In the genomic region with DNA sequence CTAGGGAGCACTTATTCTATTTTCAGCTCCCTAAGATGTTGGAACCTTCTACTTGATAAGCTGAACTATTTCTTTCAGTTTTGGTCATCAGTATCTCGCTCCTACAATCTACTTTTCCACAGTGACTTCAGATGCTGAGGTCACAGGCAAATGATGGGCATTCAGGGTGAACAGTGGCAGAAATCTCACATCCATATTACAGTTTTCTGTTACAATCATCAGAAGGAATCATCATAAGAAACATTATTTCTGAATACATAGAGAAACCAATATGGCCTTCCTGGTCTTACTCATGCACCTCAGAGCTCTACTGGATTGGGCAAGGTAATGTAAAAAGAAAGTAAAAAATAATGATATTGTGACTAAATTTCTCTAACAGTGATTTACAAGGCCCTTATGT, we compare ENCODE assay signal across 18 cellular contexts. TPM values are rescaled to one million over a fixed set of nuclear protein-coding genes. Genes with fewer than 3 reads are reported as not detected.
A peak's percentile ranks its signal among the peaks of the same experiment; 100 is the strongest.
DNase-seq lines count a peak whose midpoint lies in the region; ATAC-seq, FAIRE-seq and TF ChIP-seq lines count a peak whose summit lies in the region.
"Had no signal": no experiment of that assay in that cellular context is flagged by ENCODE, and none has a peak within 500 bp of the region (broad histone marks: within the 10 kb centered on the region; RNA-seq: fewer than 3 reads in every experiment).

No MANE protein-coding gene starts in this region.

- DNase-seq in GM12892 (ENCODE audit: insufficient read length) (no peak), NCI-H526 (lab: John Stamatoyannopoulos, UW) (no peak), middle frontal gyrus (ENCODE audit: extremely low spot score, low spot score) (no peak), A172 (ENCODE audit: low spot score) (no peak)
- no peak for DNase-seq in activated CD4-positive, alpha-beta T cell treated with anti-CD3 and anti-CD28 coated beads, Interleukin-2, amount 10 ng/mL, durations not matched to agents 24 days and 14 days
- DNase-seq: activated CD4-positive, alpha-beta memory T cell treated with anti-CD3 and anti-CD28 coated beads for 36 hours; anterior cingulate cortex; CD8-positive, alpha-beta memory T cell; cortex of kidney; heart left ventricle; NCI-H2081 treated with DMSO at 0.1 percent for 48 hours; substantia nigra had no signal

- no peak overlapping the region for H3K27ac Mint-ChIP-seq in activated CD4-positive, alpha-beta T cell treated with anti-CD3 and anti-CD28 coated beads, Interleukin-2, amount 10 ng/mL, durations not matched to agents 24 days and 14 days
- H3K27ac Mint-ChIP-seq: activated CD4-positive, alpha-beta memory T cell treated with anti-CD3 and anti-CD28 coated beads for 36 hours; CD8-positive, alpha-beta memory T cell had no signal

- H3K27me3 Mint-ChIP-seq in activated CD4-positive, alpha-beta T cell treated with anti-CD3 and anti-CD28 coated beads, Interleukin-2, amount 10 ng/mL, durations not matched to agents 24 days and 14 days, result no peaks in the 10 kb centered on the region
- H3K27me3 Mint-ChIP-seq: activated CD4-positive, alpha-beta memory T cell treated with anti-CD3 and anti-CD28 coated beads for 36 hours; CD8-positive, alpha-beta memory T cell had no signal

- peak; percentile 49 for ATAC-seq in GM19328 (IDR thresholded peaks at IDR 0.05; ENCODE audit: unreplicated experiment)
- peak; percentile 59 for ATAC-seq in HG02623 (IDR thresholded peaks at IDR 0.05; ENCODE audit: unreplicated experiment)
- peak; percentile 88 for ATAC-seq in HG03354 (IDR thresholded peaks at IDR 0.05; ENCODE audit: poor library complexity, severe bottlenecking, unreplicated experiment)
- ATAC-seq: esophagus mucosa, heart left ventricle had no signal

- no peaks in the 10 kb centered on the region for H3K9me3 Mint-ChIP-seq in activated CD4-positive, alpha-beta T cell treated with anti-CD3 and anti-CD28 coated beads, Interleukin-2, amount 10 ng/mL, durations not matched to agents 24 days and 14 days
- H3K9me3 Mint-ChIP-seq: activated CD4-positive, alpha-beta memory T cell treated with anti-CD3 and anti-CD28 coated beads for 36 hours; CD8-positive, alpha-beta memory T cell had no signal

- intact Hi-C loops in activated CD4-positive, alpha-beta T cell treated with anti-CD3 and anti-CD28 coated beads, Interleukin-2, amount 10 ng/mL, durations not matched to agents 24 days and 14 days (cut with micrococcal nuclease), result no loop called here

- H3K4me1 Mint-ChIP-seq in activated CD4-positive, alpha-beta T cell treated with anti-CD3 and anti-CD28 coated beads, Interleukin-2, amount 10 ng/mL, durations not matched to agents 24 days and 14 days, result no peaks in the 10 kb centered on the region
- H3K4me1 Mint-ChIP-seq: CD8-positive, alpha-beta memory T cell had no signal

- no peak overlapping the region for H3K4me3 Mint-ChIP-seq in activated CD4-positive, alpha-beta T cell treated with anti-CD3 and anti-CD28 coated beads, Interleukin-2, amount 10 ng/mL, durations not matched to agents 24 days and 14 days
- H3K4me3 Mint-ChIP-seq: activated CD4-positive, alpha-beta memory T cell treated with anti-CD3 and anti-CD28 coated beads for 36 hours; CD8-positive, alpha-beta memory T cell had no signal

- peak; percentile 78 for FAIRE-seq in GM12892 (lab: Jason Lieb, UNC)

- no peak for TF ChIP-seq POLR2A in GM12892 (IDR thresholded peaks at IDR 0.05; ENCODE audit: low read depth, low read length)

- H3K36me3 Mint-ChIP-seq in activated CD4-positive, alpha-beta T cell treated with anti-CD3 and anti-CD28 coated beads, Interleukin-2, amount 10 ng/mL, durations not matched to agents 24 days and 14 days (ENCODE audit: low read depth), result no peaks in the 10 kb centered on the region
- H3K36me3 Mint-ChIP-seq: activated CD4-positive, alpha-beta memory T cell treated with anti-CD3 and anti-CD28 coated beads for 36 hours; CD8-positive, alpha-beta memory T cell had no signal

RNA-seq across cellular contexts. Expression of gene DDI1, which starts 39.4 kb away (rescaled TPM):
- not detected for polyA plus RNA-seq in GM12892 (2012; ENCODE audit: missing spikeins)
- total RNA-seq in activated CD4-positive, alpha-beta T cell treated with anti-CD3 and anti-CD28 coated beads, Interleukin-2, amount 10 ng/mL, durations not matched to agents 24 days and 14 days, result not detected in 2 replicates
- not detected in 2 replicates for total RNA-seq in A172 (2014; rRNA removed; shearing (Covaris generic))
- total RNA-seq: A673; activated CD4-positive, alpha-beta memory T cell treated with anti-CD3 and anti-CD28 coated beads for 36 hours; CD8-positive, alpha-beta memory T cell; esophagus mucosa; heart left ventricle; kidney epithelial cell had no signal
- polyA plus RNA-seq: heart left ventricle had no signal
